Comparison of ENCODE assay signal across 8 cellular contexts in genomic region chr6:136289327-136289578, GRCh38. TPM values are rescaled to one million over a fixed set of nuclear protein-coding genes. Genes with fewer than 3 reads are reported as not detected.
DNase-seq lines count a peak whose midpoint lies in the region; ATAC-seq and TF ChIP-seq lines count a peak whose summit lies in the region.

No MANE protein-coding gene starts in this region.

- H3K4me3 ChIP-seq in BE2C (ENCODE audit: low read depth, low read length), result peak overlapping the region; percentile 100

- DNase-seq in BE2C, result peak; percentile 94
- peak; percentile 85 for DNase-seq in HK-2 (ENCODE audit: unreplicated experiment)
- peak; percentile 96 for DNase-seq in NCI-H82 (lab: John Stamatoyannopoulos, UW)
- peak; percentile 81 to 90 for DNase-seq in activated CD8-positive, alpha-beta memory T cell treated with anti-CD3 and anti-CD28 coated beads for 1 hour (ENCODE audit: extremely low read depth in 1 of 2, low read depth in 1 of 2)
- peak; percentile 89 for DNase-seq in effector CD4-positive, alpha-beta T cell
- DNase-seq in lung microvascular endothelial cell (ENCODE audit: low read depth in 2 of 2), result peak; percentile 91 to 95
- DNase-seq in stimulated activated CD4-positive, alpha-beta T cell treated with anti-CD3 and anti-CD28 coated beads, TNF-alpha, amount 100 ng/mL, for 24 hours (ENCODE audit: low read depth in 3 of 3), result peak; percentile 84 to 90 (median 88)

- H3K4me1 ChIP-seq in BE2C, result peaks cover 4% of the 10 kb centered on the region

- ATAC-seq in GM19397 (IDR thresholded peaks at IDR 0.05; ENCODE audit: unreplicated experiment), result peak; percentile 41

- no peak for TF ChIP-seq CTCF in BE2C (IDR thresholded peaks at IDR 0.05; ENCODE audit: low read depth, low read length)

- no peaks in the 10 kb centered on the region for H3K27me3 ChIP-seq in BE2C

- H3K36me3 ChIP-seq in BE2C, result peaks cover 28% of the 10 kb centered on the region

- no peaks in the 10 kb centered on the region for H3K9me3 ChIP-seq in BE2C

RNA-seq across cellular contexts. Expression of gene BCLAF1, which starts 0.4 kb away (rescaled TPM):
- polyA plus RNA-seq in BE2C (2012; ENCODE audit: insufficient read depth, insufficient read length, low read depth), result 87.7 TPM
- 58.4 and 67.3 TPM in 2 replicates for total RNA-seq in lung microvascular endothelial cell

RNA-seq across cellular contexts. Expression of gene MTFR2, which starts 39.1 kb away (rescaled TPM):
- 2.3 TPM for polyA plus RNA-seq in BE2C (2012; ENCODE audit: insufficient read depth, insufficient read length, low read depth)
- 0.60 and 1.1 TPM in 2 replicates for total RNA-seq in lung microvascular endothelial cell

Comparison
In these comparisons a context has a peak if more than half of its experiments do, and no peak if none do; other contexts are left out.
1. Peak in every context shown above with its lines: DNase-seq, ATAC-seq and H3K4me3 ChIP-seq.